Comparison of ENCODE assay signal across 2 cellular contexts in genomic region chr3:150225986-150226385, GRCh38.
TF ChIP-seq lines count a peak whose summit lies in the region.

No MANE protein-coding gene starts in this region.

TF ChIP-seq in H1, 55 proteins besides CTCF, POLR2A, EP300 and RAD21 (continued from another document):
- TF ChIP-seq TAF7 (optimal IDR thresholded peaks at IDR 0.05; ENCODE audit: borderline replicate concordance, low read depth, low read length) (no peak), MAFK (IDR thresholded peaks at IDR 0.05; ENCODE audit: low read depth, low read length) (no peak), HDAC2 (IDR thresholded peaks at IDR 0.05; ENCODE audit: borderline replicate concordance in 1 of 2, low read depth in 2 of 2, low read length in 2 of 2) (no peak), KDM5A (IDR thresholded peaks at IDR 0.05; ENCODE audit: low read length) (no peak), RBBP5 (IDR thresholded peaks at IDR 0.05; ENCODE audit: borderline replicate concordance, low read depth, low read length) (no peak), SIRT6 (IDR thresholded peaks at IDR 0.05; ENCODE audit: low read length) (no peak), ATF3 (IDR thresholded peaks at IDR 0.05; ENCODE audit: insufficient read depth, low read depth, low read length) (no peak), HDAC6 (IDR thresholded peaks at IDR 0.05; ENCODE audit: low read depth, low read length) (no peak), BCL11A (IDR thresholded peaks at IDR 0.05; ENCODE audit: low read depth in 2 of 2, low read length in 2 of 2) (no peak), CHD2 (IDR thresholded peaks at IDR 0.05; ENCODE audit: low read length) (no peak), PHF8 (conservative IDR thresholded peaks at IDR 0.05; ENCODE audit: low read depth, low read length) (no peak), CBX8 (IDR thresholded peaks at IDR 0.05; ENCODE audit: borderline replicate concordance, low read depth, low read length) (no peak), POLR2AphosphoS5 (IDR thresholded peaks at IDR 0.05; ENCODE audit: low read depth, low read length) (no peak)

TF ChIP-seq in GM12891, 5 proteins besides CTCF, POLR2A, EP300 and RAD21 (continued from another document):
- no peak for TF ChIP-seq POLR2AphosphoS5 (IDR thresholded peaks at IDR 0.05; ENCODE audit: low read depth, low read length)
- no peak for TF ChIP-seq POU2F2 (IDR thresholded peaks at IDR 0.05; ENCODE audit: low read depth, low read length)
TF ChIP-seq in GM12891: peak in this region for 0.
